8 cellular contexts compared by ENCODE assay signal in the genomic region with DNA sequence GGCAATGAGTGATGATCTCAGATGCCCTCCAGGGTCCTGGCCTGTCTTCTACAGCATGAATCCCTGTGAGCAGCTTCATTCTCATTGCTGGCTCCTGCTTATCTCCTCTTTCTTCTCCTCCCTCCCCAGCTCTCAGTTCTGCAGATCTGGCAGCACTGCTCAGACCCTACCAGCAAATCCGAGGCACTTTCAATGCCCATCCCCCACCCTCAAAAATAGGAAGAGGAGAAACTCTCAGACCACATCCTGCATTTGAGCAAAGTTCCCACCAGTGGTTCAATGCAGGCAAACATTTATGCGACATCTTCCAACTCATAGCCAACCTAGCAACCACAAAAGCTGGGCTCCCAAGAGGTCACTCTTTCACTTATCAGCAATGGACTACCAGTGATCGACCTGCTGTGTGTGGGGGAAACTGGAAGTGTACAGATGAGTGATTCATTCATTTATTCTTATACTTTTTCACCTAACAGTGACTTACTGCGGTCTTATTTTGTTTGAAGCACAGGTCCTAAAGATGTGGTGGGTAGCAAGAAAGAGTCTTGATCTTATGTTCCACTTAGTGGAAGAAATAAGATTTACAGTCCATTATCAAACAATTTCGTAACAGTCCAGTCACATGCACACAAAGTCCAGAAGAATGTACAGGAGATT. TPM values are rescaled to one million over a fixed set of nuclear protein-coding genes. Genes with fewer than 3 reads are reported as not detected.
DNase-seq lines count a peak whose midpoint lies in the region; ATAC-seq and TF ChIP-seq lines count a peak whose summit lies in the region.

No MANE protein-coding gene starts in this region.

- H3K4me3 Mint-ChIP-seq in mesothelial cell of epicardium, result no peak overlapping the region

- H3K4me1 Mint-ChIP-seq in mesothelial cell of epicardium, result peaks cover 14% of the 10 kb centered on the region

- peak overlapping the region; percentile 8 for H3K27ac Mint-ChIP-seq in mesothelial cell of epicardium

- no peaks in the 10 kb centered on the region for H3K27me3 ChIP-seq in WERI-Rb-1 (ENCODE audit: insufficient read depth, low read depth, severe bottlenecking)

- ATAC-seq in GM19397 (IDR thresholded peaks at IDR 0.05; ENCODE audit: unreplicated experiment) (peak; percentile 54), HG03378 (IDR thresholded peaks at IDR 0.05; ENCODE audit: unreplicated experiment) (peak; percentile 63)

- H3K4me3 ChIP-seq in WERI-Rb-1 (ENCODE audit: low read depth, low read length), result no peak overlapping the region

- H3K27me3 Mint-ChIP-seq in mesothelial cell of epicardium (ENCODE audit: low read depth), result no peaks in the 10 kb centered on the region

- TF ChIP-seq CTCF in WERI-Rb-1 (IDR thresholded peaks at IDR 0.05; ENCODE audit: low read depth, low read length) (no peak), mesothelial cell of epicardium (IDR thresholded peaks at IDR 0.05; ENCODE audit: unreplicated experiment) (no peak)

- no peak overlapping the region for H3K27ac ChIP-seq in WERI-Rb-1

- H3K36me3 ChIP-seq in WERI-Rb-1, result no peaks in the 10 kb centered on the region

- DNase-seq in GF-D8 (lab: John Stamatoyannopoulos, UW) (peak; percentile 62), WERI-Rb-1 (peak; percentile 75), mesothelial cell of epicardium (ENCODE audit: low spot score in 2 of 2, unreplicated experiment in 2 of 2) (no peak), mesenteric fat pad (ENCODE audit: low spot score) (no peak), retina (no peak), HPDE6-E6E7 (ENCODE audit: extremely low spot score) (no peak)

- no peaks in the 10 kb centered on the region for H3K36me3 Mint-ChIP-seq in mesothelial cell of epicardium

- H3K9me3 Mint-ChIP-seq in mesothelial cell of epicardium, result peaks cover 5% of the 10 kb centered on the region

- no peaks in the 10 kb centered on the region for H3K9me3 ChIP-seq in WERI-Rb-1 (ENCODE audit: severe bottlenecking)

RNA-seq across cellular contexts. Expression of gene CHI3L2, which starts 5.8 kb away (rescaled TPM):
- total RNA-seq in mesothelial cell of epicardium, result not detected in 3 replicates
- total RNA-seq in mesenteric fat pad, result 12.4 TPM

RNA-seq across cellular contexts. Expression of gene DENND2D, which starts 21.3 kb away (rescaled TPM):
- total RNA-seq in mesothelial cell of epicardium, result 4.1 to 4.8 TPM (median 4.7 TPM) in 3 replicates
- total RNA-seq in mesenteric fat pad, result 33.0 TPM

Comparison
In these comparisons a context has a peak if more than half of its experiments do, and no peak if none do; other contexts are left out.
1. DNase-seq: peak in GF-D8 (single experiment) and WERI-Rb-1 (single experiment); none in mesothelial cell of epicardium (0 of 2), mesenteric fat pad (single experiment), retina (single experiment) and HPDE6-E6E7 (single experiment).
2. RNA of gene CHI3L2, which starts 5.8 kb away (total RNA-seq): 12.4 TPM in mesenteric fat pad (single experiment); not detected in mesothelial cell of epicardium; every median in the first group is over 10 times any median in the second.